20 cellular contexts compared by ENCODE assay signal in genomic region chr3:191753186-191753585, GRCh38.
"Had no signal": no experiment of that assay in that cellular context is flagged by ENCODE, and none has a peak within 500 bp of the region (broad histone marks: within the 10 kb centered on the region; RNA-seq: fewer than 3 reads in every experiment).

No MANE protein-coding gene starts in this region.

- H3K27me3 Mint-ChIP-seq: activated CD4-positive, alpha-beta memory T cell treated with anti-CD3 and anti-CD28 coated beads for 36 hours; activated naive CD8-positive, alpha-beta T cell; stimulated activated naive B cell treated with anti-CD40 and anti-IgM and Interleukin-4, amounts not matched to agents 10 μg/mL and 1 μg/mL and 100 μg/mL, for 72 hours had no signal

- FAIRE-seq: colon, TTC549, urothelium cell line had no signal

- H3K4me1 Mint-ChIP-seq: nephron; stimulated activated naive B cell treated with anti-CD40 and anti-IgM and Interleukin-4, amounts not matched to agents 10 μg/mL and 1 μg/mL and 100 μg/mL, for 72 hours; WTC11 had no signal

- H3K9me3 Mint-ChIP-seq: activated CD4-positive, alpha-beta memory T cell treated with anti-CD3 and anti-CD28 coated beads for 36 hours; nephron; stimulated activated naive B cell treated with anti-CD40 and anti-IgM and Interleukin-4, amounts not matched to agents 10 μg/mL and 1 μg/mL and 100 μg/mL, for 72 hours; WTC11 had no signal

- H3K27ac Mint-ChIP-seq: activated CD4-positive, alpha-beta memory T cell treated with anti-CD3 and anti-CD28 coated beads for 36 hours; activated naive CD8-positive, alpha-beta T cell; nephron; stimulated activated naive B cell treated with anti-CD40 and anti-IgM and Interleukin-4, amounts not matched to agents 10 μg/mL and 1 μg/mL and 100 μg/mL, for 72 hours; T-helper 2 cell treated with Interferon-gamma antibody and Interleukin-4, amounts not matched to agents 5 μg/mL and 100 μg/mL, for 36 hours; WTC11 had no signal

- H3K9me3 ChIP-seq: body of pancreas, lower lobe of right lung, tibial artery had no signal

- H3K27me3 ChIP-seq: body of pancreas, dorsolateral prefrontal cortex, tibial artery had no signal

- DNase-seq: activated CD4-positive, alpha-beta memory T cell treated with anti-CD3 and anti-CD28 coated beads for 36 hours; activated CD4-positive, alpha-beta T cell treated with anti-CD3 and anti-CD28 coated beads for 4 hours; body of pancreas; caudate nucleus; dorsolateral prefrontal cortex; foreskin melanocyte; hypothalamus; islet precursor cell; lower lobe of right lung; nucleus accumbens; retina; stimulated activated naive B cell treated with anti-CD40 and anti-IgM and Interleukin-4, amounts not matched to agents 10 μg/mL and 1 μg/mL and 100 μg/mL, for 72 hours; tibial artery had no signal

- H3K36me3 Mint-ChIP-seq: activated CD4-positive, alpha-beta memory T cell treated with anti-CD3 and anti-CD28 coated beads for 36 hours; activated naive CD8-positive, alpha-beta T cell; stimulated activated naive B cell treated with anti-CD40 and anti-IgM and Interleukin-4, amounts not matched to agents 10 μg/mL and 1 μg/mL and 100 μg/mL, for 72 hours; WTC11 had no signal

- H3K4me1 ChIP-seq: body of pancreas, lower lobe of right lung, tibial artery had no signal

- ATAC-seq: body of pancreas; lower lobe of right lung; stimulated activated naive B cell treated with anti-CD40 and anti-IgM and Interleukin-4, amounts not matched to agents 10 μg/mL and 1 μg/mL and 100 μg/mL, for 72 hours; WTC11 had no signal

- H3K27ac ChIP-seq: body of pancreas, dorsolateral prefrontal cortex, lower lobe of right lung, tibial artery had no signal

- H3K4me3 ChIP-seq: body of pancreas, dorsolateral prefrontal cortex, lower lobe of right lung, tibial artery had no signal

- H3K36me3 ChIP-seq: lower lobe of right lung, tibial artery had no signal

- H3K4me3 Mint-ChIP-seq: activated CD4-positive, alpha-beta memory T cell treated with anti-CD3 and anti-CD28 coated beads for 36 hours; activated naive CD8-positive, alpha-beta T cell; nephron; stimulated activated naive B cell treated with anti-CD40 and anti-IgM and Interleukin-4, amounts not matched to agents 10 μg/mL and 1 μg/mL and 100 μg/mL, for 72 hours; T-helper 2 cell treated with Interferon-gamma antibody and Interleukin-4, amounts not matched to agents 5 μg/mL and 100 μg/mL, for 36 hours; WTC11 had no signal
